21 cellular contexts compared by ENCODE assay signal in genomic region chr9:115306860-115307259, GRCh38.
DNase-seq lines count a peak whose midpoint lies in the region; ATAC-seq and TF ChIP-seq lines count a peak whose summit lies in the region.
"Had no signal": no experiment of that assay in that cellular context is flagged by ENCODE, and none has a peak within 500 bp of the region (broad histone marks: within the 10 kb centered on the region; RNA-seq: fewer than 3 reads in every experiment).

No MANE protein-coding gene starts in this region.

- no peak overlapping the region for H2AFZ ChIP-seq in IMR-90 (replicated peaks; ENCODE audit: low read length, poor library complexity)

- no peak overlapping the region for H3K14ac ChIP-seq in IMR-90 (replicated peaks; ENCODE audit: low read depth, low read length)

- no peaks in the 10 kb centered on the region for H4K20me1 ChIP-seq in IMR-90 (ENCODE audit: insufficient read depth, low read length)
- H4K20me1 ChIP-seq: BLaER1 had no signal

- no peak overlapping the region for H3K18ac ChIP-seq in IMR-90 (ENCODE audit: low read depth, low read length)

- CTCF ChIA-PET in IMR-90 (lab: Yijun Ruan, JAX): interaction anchor here (0.9 kb wide), 1 partner anchor 11 kb away, joined by 3 read pairs; no protein-coding TSS in a partner anchor

- H2AK9ac ChIP-seq in IMR-90 (replicated peaks; ENCODE audit: low read depth, low read length, poor library complexity): no peak overlapping the region

- no peak overlapping the region for H3K27ac ChIP-seq in IMR-90 (ENCODE audit: insufficient read depth, low read length)
- H3K27ac ChIP-seq in brain microvascular endothelial cell: no peak overlapping the region
- H3K27ac ChIP-seq: BLaER1 had no signal

- no peak overlapping the region for H2BK20ac ChIP-seq in IMR-90 (ENCODE audit: low read depth, low read length)

- H4K5ac ChIP-seq in IMR-90 (ENCODE audit: low read depth, low read length): no peak overlapping the region

- no peak overlapping the region for H3K56ac ChIP-seq in IMR-90 (ENCODE audit: extremely low read depth, insufficient read depth, low read length)

- H2BK15ac ChIP-seq in IMR-90 (ENCODE audit: low read depth, low read length): no peak overlapping the region

- no peak overlapping the region for H2AK5ac ChIP-seq in IMR-90 (ENCODE audit: low read depth, low read length)

- H3K36me3 ChIP-seq in IMR-90 (ENCODE audit: control insufficient read depth, insufficient read depth, low read length) (no peaks in the 10 kb centered on the region), brain microvascular endothelial cell (replicated peaks) (no peaks in the 10 kb centered on the region)
- H3K36me3 ChIP-seq: BLaER1 had no signal

- no CpG with 5 or more reads among the region's 2 CpGs for WGBS in IMR-90 (ENCODE audit: extremely low coverage in 2 of 2, insufficient read length in 1 of 2), 2 experiments

- TF ChIP-seq POLR2A in IMR-90 (IDR thresholded peaks at IDR 0.05; ENCODE audit: low read depth, low read length): no peak

- no peak overlapping the region for H2BK5ac ChIP-seq in IMR-90 (ENCODE audit: low read depth, low read length, poor library complexity, severe bottlenecking)

- no peak overlapping the region for H4K8ac ChIP-seq in IMR-90 (ENCODE audit: low read depth in 2 of 2, low read length in 2 of 2)

- no peak overlapping the region for H2BK120ac ChIP-seq in IMR-90 (ENCODE audit: low read depth, low read length)

- no peaks in the 10 kb centered on the region for H3K79me1 ChIP-seq in IMR-90 (ENCODE audit: low read depth in 1 of 2, low read length in 2 of 2)

- POLR2A ChIA-PET in IMR-90 (lab: Charles Lee; ENCODE audit: unreplicated experiment): no interaction called here

- H3K9ac ChIP-seq in IMR-90 (ENCODE audit: low read depth, low read length): no peak overlapping the region
- H3K9ac ChIP-seq: BLaER1, SK-N-SH had no signal

- BruUV-seq in IMR-90 (replicated peaks; lab: Mats Ljungman, UMichigan): no TSS peak

- intact Hi-C loops in IMR-90 (cut with micrococcal nuclease): no loop called here

- no peaks in the 10 kb centered on the region for H3K4me1 ChIP-seq in IMR-90 (ENCODE audit: control insufficient read depth, insufficient read depth, low read length)
- H3K4me1 ChIP-seq: Caco-2 had no signal

- in situ Hi-C loops in IMR-90 (cut with MboI; ENCODE audit: low sequenced_read_pairs) (no loop called here), brain microvascular endothelial cell (cut with HindIII; ENCODE audit: low pct_ligation_motif_present, low sequenced_read_pairs) (no loop called here)

- no peak for TF ChIP-seq RAD21 in IMR-90 (IDR thresholded peaks at IDR 0.05; ENCODE audit: low read length)

- no peaks in the 10 kb centered on the region for H3K9me3 ChIP-seq in IMR-90 (ENCODE audit: control insufficient read depth, insufficient read depth, low read length)
- H3K9me3 ChIP-seq: Caco-2, SK-N-SH had no signal

- H3K4me2 ChIP-seq in IMR-90 (ENCODE audit: low read depth, low read length): no peak overlapping the region
- H3K4me2 ChIP-seq: BLaER1, SK-N-SH had no signal

- dilution Hi-C loops in IMR-90 (cut with HindIII; ENCODE audit: low sequenced_read_pairs, unreplicated experiment): no loop called here

- H3K27me3 ChIP-seq in IMR-90 (ENCODE audit: control insufficient read depth, insufficient read depth, low read length) (no peaks in the 10 kb centered on the region), brain microvascular endothelial cell (replicated peaks) (no peaks in the 10 kb centered on the region)
- H3K27me3 ChIP-seq: BLaER1 had no signal

- DNase-seq in EH (ENCODE audit: low read depth): peak; percentile 34
- peak; percentile 59 for DNase-seq in IMR-90
- peak; percentile 31 for DNase-seq in brain microvascular endothelial cell
- DNase-seq in myocyte (ENCODE audit: low read depth): peak; percentile 38
- DNase-seq in NCI-H2107 (lab: John Stamatoyannopoulos, UW): no peak
- DNase-seq in COLO829 (ENCODE audit: low spot score): no peak
- DNase-seq: Caco-2; CD4-positive, alpha-beta T cell; DND-41; NCI-H1092 treated with DMSO at 0.1 percent for 48 hours; NCI-H1436 treated with DMSO at 0.1 percent for 48 hours; NCI-H1930; NCI-H2227 treated with DMSO at 0.1 percent for 48 hours; NCI-H510A; NCI-H748 treated with DMSO at 0.1 percent for 48 hours; SIG-M5; SK-N-SH had no signal

- H3K4me3 ChIP-seq in IMR-90 (ENCODE audit: insufficient read depth, low read depth, low read length) (no peak overlapping the region), brain microvascular endothelial cell (ENCODE audit: low read depth, low read length) (no peak overlapping the region)
- H3K4me3 ChIP-seq: BLaER1, K562 had no signal

- H3K4ac ChIP-seq in IMR-90 (ENCODE audit: low read depth, low read length): no peak overlapping the region

- ATAC-seq in IMR-90 (ENCODE audit: low read depth) (no peak), GM19395 (IDR thresholded peaks at IDR 0.05; ENCODE audit: unreplicated experiment) (no peak)
- ATAC-seq: HCT116, K562 had no signal

- no peaks in the 10 kb centered on the region for H3K9me1 ChIP-seq in IMR-90 (ENCODE audit: insufficient read depth, low read length)

- no peak for TF ChIP-seq CTCF in IMR-90 (conservative IDR thresholded peaks at IDR 0.05; ENCODE audit: low read depth, low read length)
- no peak for TF ChIP-seq CTCF in brain microvascular endothelial cell (IDR thresholded peaks at IDR 0.05; ENCODE audit: low read depth, low read length, missing control alignments)

- no peak overlapping the region for H4K91ac ChIP-seq in IMR-90 (ENCODE audit: insufficient read depth, low read depth, low read length)

- no peak overlapping the region for H3K23ac ChIP-seq in IMR-90 (ENCODE audit: low read depth, low read length)

TF ChIP-seq in IMR-90, 13 proteins besides CTCF, POLR2A, EP300 and RAD21:
- TF ChIP-seq MXI1 (IDR thresholded peaks at IDR 0.05; ENCODE audit: borderline replicate concordance, low read depth, low read length): no peak
- TF ChIP-seq RFX5 (IDR thresholded peaks at IDR 0.05; ENCODE audit: low read depth, low read length): no peak
TF ChIP-seq in IMR-90: peak in this region for 0.

Comparison
In these comparisons a context has a peak if more than half of its experiments do, and no peak if none do; other contexts are left out.
1. DNase-seq: peak in EH (single experiment), IMR-90 (single experiment), brain microvascular endothelial cell (single experiment) and myocyte (single experiment); none in NCI-H2107 (single experiment) and COLO829 (single experiment).